1 cellular context compared by ENCODE assay signal in genomic region chr16:89657442-89658220, GRCh38.
TF ChIP-seq lines count a peak whose summit lies in the region.

TSS of gene CHMP1A (minus strand) at chr16:89657708. CDS start at chr16:89657588, 120 bp downstream.
TSS of gene SPATA33 (plus strand) at chr16:89657836. CDS start at chr16:89657912, 76 bp downstream.

TF ChIP-seq in K562, 482 proteins besides CTCF, POLR2A, EP300 and RAD21 (continued from another document and continues in another):
- TF ChIP-seq ETS1 (conservative IDR thresholded peaks at IDR 0.05; ENCODE audit: control insufficient read depth, low read depth, low read length) (peak; percentile 79), RBFOX2 (IDR thresholded peaks at IDR 0.05; ENCODE audit: low read depth, low read length) (peak; percentile 89), ZNF3 (CRISPR knock-in tag; IDR thresholded peaks at IDR 0.05) (no peak), MLX (CRISPR knock-in tag; conservative IDR thresholded peaks at IDR 0.05) (0 out of 4 replicates have a peak, but pooled peaks of 1 of the 2 experiments have one; percentile 56), MIER1 (IDR thresholded peaks at IDR 0.05; ENCODE audit: low read depth) (no peak), SMARCB1 (IDR thresholded peaks at IDR 0.05; ENCODE audit: insufficient read length, low read depth) (no peak), DNMT1 (IDR thresholded peaks at IDR 0.05) (no peak), MYC (IDR thresholded peaks at IDR 0.05; ENCODE audit: low read depth, low read length) (peak; percentile 24; the same call in 1 of the 2 replicates), MYC (CRISPR knock-in tag; IDR thresholded peaks at IDR 0.05; ENCODE audit: borderline replicate concordance, low read depth) (no peak), SIX5 (IDR thresholded peaks at IDR 0.05; ENCODE audit: borderline replicate concordance in 1 of 2, insufficient read depth in 1 of 2, low read depth in 1 of 2, low read length in 2 of 2) (no peak), MED1 (CRISPR knock-in tag; IDR thresholded peaks at IDR 0.05; ENCODE audit: borderline replicate concordance) (no peak), ZFX (CRISPR knock-in tag; IDR thresholded peaks at IDR 0.05) (peak; percentile 73), MAFF (IDR thresholded peaks at IDR 0.05; ENCODE audit: low read length) (no peak; the same call in 1 of the 2 replicates), ETV6 (IDR thresholded peaks at IDR 0.05; ENCODE audit: borderline replicate concordance in 1 of 2, low read depth in 2 of 2, low read length in 1 of 2) (no peak; a peak in 1 of 4 replicates), ETV6 (CRISPR knock-in tag; IDR thresholded peaks at IDR 0.05; ENCODE audit: borderline replicate concordance) (no peak), TCFL5 (CRISPR knock-in tag; conservative IDR thresholded peaks at IDR 0.05) (no peak), MTF1 (CRISPR knock-in tag; IDR thresholded peaks at IDR 0.05; ENCODE audit: borderline replicate concordance) (no peak), C11orf30 (IDR thresholded peaks at IDR 0.05; ENCODE audit: low read depth) (peak; percentile 74), CREBBP (IDR thresholded peaks at IDR 0.05; ENCODE audit: low read depth, low read length) (no peak), ZNF639 (CRISPR knock-in tag; conservative IDR thresholded peaks at IDR 0.05 in 1 of 2, IDR thresholded peaks at IDR 0.05 in 1 of 2) (peak in 1 of 2 experiments; percentile 84; a peak in 2 of 4 replicates), ZNF780A (CRISPR knock-in tag; IDR thresholded peaks at IDR 0.05) (no peak), ELK3 (CRISPR knock-in tag; IDR thresholded peaks at IDR 0.05) (no peak), XRCC4 (IDR thresholded peaks at IDR 0.05; ENCODE audit: extremely low read depth, insufficient read depth, insufficient read length) (no peak), FOXO4 (CRISPR knock-in tag; IDR thresholded peaks at IDR 0.05) (no peak), TOE1 (IDR thresholded peaks at IDR 0.05; ENCODE audit: borderline replicate concordance) (no peak), TOE1 (CRISPR knock-in tag; IDR thresholded peaks at IDR 0.05; ENCODE audit: borderline replicate concordance, low read depth) (no peak), TSC22D4 (tag; IDR thresholded peaks at IDR 0.05) (no peak), NCOA6 (IDR thresholded peaks at IDR 0.05) (no peak), HNRNPUL1 (IDR thresholded peaks at IDR 0.05; ENCODE audit: low read length) (no peak), SOX6 (IDR thresholded peaks at IDR 0.05) (0 out of 2 replicates have a peak, but pooled peaks have one; percentile 9), ZNF316 (IDR thresholded peaks at IDR 0.05) (no peak), CBX8 (IDR thresholded peaks at IDR 0.05; ENCODE audit: borderline replicate concordance, extremely low read depth, low read depth, low read length, poor library complexity, severe bottlenecking) (no peak), FOXM1 (IDR thresholded peaks at IDR 0.05; ENCODE audit: low read depth) (no peak), FOXM1 (CRISPR knock-in tag; IDR thresholded peaks at IDR 0.05; ENCODE audit: low read depth) (no peak), CHCHD3 (CRISPR knock-in tag; IDR thresholded peaks at IDR 0.05) (no peak), ZNF217 (CRISPR knock-in tag; IDR thresholded peaks at IDR 0.05) (no peak), EHMT2 (IDR thresholded peaks at IDR 0.05) (no peak), ZNF282 (CRISPR knock-in tag; IDR thresholded peaks at IDR 0.05) (0 out of 2 replicates have a peak, but pooled peaks have one; percentile 73), MBD2 (IDR thresholded peaks at IDR 0.05; ENCODE audit: borderline replicate concordance, low read depth) (0 out of 2 replicates have a peak, but pooled peaks have one; percentile 40), JUN (IDR thresholded peaks at IDR 0.05; ENCODE audit: borderline replicate concordance, low read depth, low read length) (no peak), JUN (CRISPR knock-in tag; IDR thresholded peaks at IDR 0.05; ENCODE audit: borderline replicate concordance) (no peak), DACH1 (IDR thresholded peaks at IDR 0.05; ENCODE audit: partially characterized antibody) (no peak), SMARCA4 (IDR thresholded peaks at IDR 0.05) (no peak), ZNF184 (CRISPR knock-in tag; IDR thresholded peaks at IDR 0.05) (no peak), SMAD3 (CRISPR knock-in tag; conservative IDR thresholded peaks at IDR 0.05) (no peak), ZNF277 (CRISPR knock-in tag; IDR thresholded peaks at IDR 0.05; ENCODE audit: borderline replicate concordance) (no peak), ETS2 (tag; IDR thresholded peaks at IDR 0.05; ENCODE audit: borderline replicate concordance, poor library complexity, severe bottlenecking) (no peak), POLR2AphosphoS2 (IDR thresholded peaks at IDR 0.05; ENCODE audit: low read length) (no peak), ZNF436 (CRISPR knock-in tag; IDR thresholded peaks at IDR 0.05) (no peak), PREB (CRISPR knock-in tag; IDR thresholded peaks at IDR 0.05) (no peak), BHLHE40 (IDR thresholded peaks at IDR 0.05; ENCODE audit: low read length) (0 out of 2 replicates have a peak, but pooled peaks have one; percentile 29), CGGBP1 (CRISPR knock-in tag; IDR thresholded peaks at IDR 0.05) (no peak), TCF15 (CRISPR knock-in tag; IDR thresholded peaks at IDR 0.05) (no peak), STAG1 (CRISPR knock-in tag; IDR thresholded peaks at IDR 0.05; ENCODE audit: borderline replicate concordance) (no peak), KDM4B (IDR thresholded peaks at IDR 0.05; ENCODE audit: borderline replicate concordance in 2 of 2, low read depth in 1 of 2) (peak in 1 of 2 experiments; percentile 40; a peak in 1 of 4 replicates), ZC3H11A (IDR thresholded peaks at IDR 0.05; ENCODE audit: low read depth, low read length) (no peak)
- TF ChIP-seq, protein P1, sequence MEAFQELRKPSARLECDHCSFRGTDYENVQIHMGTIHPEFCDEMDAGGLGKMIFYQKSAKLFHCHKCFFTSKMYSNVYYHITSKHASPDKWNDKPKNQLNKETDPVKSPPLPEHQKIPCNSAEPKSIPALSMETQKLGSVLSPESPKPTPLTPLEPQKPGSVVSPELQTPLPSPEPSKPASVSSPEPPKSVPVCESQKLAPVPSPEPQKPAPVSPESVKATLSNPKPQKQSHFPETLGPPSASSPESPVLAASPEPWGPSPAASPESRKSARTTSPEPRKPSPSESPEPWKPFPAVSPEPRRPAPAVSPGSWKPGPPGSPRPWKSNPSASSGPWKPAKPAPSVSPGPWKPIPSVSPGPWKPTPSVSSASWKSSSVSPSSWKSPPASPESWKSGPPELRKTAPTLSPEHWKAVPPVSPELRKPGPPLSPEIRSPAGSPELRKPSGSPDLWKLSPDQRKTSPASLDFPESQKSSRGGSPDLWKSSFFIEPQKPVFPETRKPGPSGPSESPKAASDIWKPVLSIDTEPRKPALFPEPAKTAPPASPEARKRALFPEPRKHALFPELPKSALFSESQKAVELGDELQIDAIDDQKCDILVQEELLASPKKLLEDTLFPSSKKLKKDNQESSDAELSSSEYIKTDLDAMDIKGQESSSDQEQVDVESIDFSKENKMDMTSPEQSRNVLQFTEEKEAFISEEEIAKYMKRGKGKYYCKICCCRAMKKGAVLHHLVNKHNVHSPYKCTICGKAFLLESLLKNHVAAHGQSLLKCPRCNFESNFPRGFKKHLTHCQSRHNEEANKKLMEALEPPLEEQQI (IDR thresholded peaks at IDR 0.05), result no peak
- TF ChIP-seq, protein P2, sequence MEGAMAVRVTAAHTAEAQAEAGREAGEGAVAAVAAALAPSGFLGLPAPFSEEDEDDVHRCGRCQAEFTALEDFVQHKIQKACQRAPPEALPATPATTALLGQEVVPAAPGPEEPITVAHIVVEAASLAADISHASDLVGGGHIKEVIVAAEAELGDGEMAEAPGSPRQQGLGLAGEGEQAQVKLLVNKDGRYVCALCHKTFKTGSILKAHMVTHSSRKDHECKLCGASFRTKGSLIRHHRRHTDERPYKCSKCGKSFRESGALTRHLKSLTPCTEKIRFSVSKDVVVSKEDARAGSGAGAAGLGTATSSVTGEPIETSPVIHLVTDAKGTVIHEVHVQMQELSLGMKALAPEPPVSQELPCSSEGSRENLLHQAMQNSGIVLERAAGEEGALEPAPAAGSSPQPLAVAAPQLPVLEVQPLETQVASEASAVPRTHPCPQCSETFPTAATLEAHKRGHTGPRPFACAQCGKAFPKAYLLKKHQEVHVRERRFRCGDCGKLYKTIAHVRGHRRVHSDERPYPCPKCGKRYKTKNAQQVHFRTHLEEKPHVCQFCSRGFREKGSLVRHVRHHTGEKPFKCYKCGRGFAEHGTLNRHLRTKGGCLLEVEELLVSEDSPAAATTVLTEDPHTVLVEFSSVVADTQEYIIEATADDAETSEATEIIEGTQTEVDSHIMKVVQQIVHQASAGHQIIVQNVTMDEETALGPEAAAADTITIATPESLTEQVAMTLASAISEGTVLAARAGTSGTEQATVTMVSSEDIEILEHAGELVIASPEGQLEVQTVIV (CRISPR knock-in tag; IDR thresholded peaks at IDR 0.05; ENCODE audit: borderline replicate concordance), result no peak
- TF ChIP-seq, protein P3, sequence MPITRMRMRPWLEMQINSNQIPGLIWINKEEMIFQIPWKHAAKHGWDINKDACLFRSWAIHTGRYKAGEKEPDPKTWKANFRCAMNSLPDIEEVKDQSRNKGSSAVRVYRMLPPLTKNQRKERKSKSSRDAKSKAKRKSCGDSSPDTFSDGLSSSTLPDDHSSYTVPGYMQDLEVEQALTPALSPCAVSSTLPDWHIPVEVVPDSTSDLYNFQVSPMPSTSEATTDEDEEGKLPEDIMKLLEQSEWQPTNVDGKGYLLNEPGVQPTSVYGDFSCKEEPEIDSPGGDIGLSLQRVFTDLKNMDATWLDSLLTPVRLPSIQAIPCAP (CRISPR knock-in tag; IDR thresholded peaks at IDR 0.05; ENCODE audit: borderline replicate concordance), result no peak
